In the genomic region with DNA sequence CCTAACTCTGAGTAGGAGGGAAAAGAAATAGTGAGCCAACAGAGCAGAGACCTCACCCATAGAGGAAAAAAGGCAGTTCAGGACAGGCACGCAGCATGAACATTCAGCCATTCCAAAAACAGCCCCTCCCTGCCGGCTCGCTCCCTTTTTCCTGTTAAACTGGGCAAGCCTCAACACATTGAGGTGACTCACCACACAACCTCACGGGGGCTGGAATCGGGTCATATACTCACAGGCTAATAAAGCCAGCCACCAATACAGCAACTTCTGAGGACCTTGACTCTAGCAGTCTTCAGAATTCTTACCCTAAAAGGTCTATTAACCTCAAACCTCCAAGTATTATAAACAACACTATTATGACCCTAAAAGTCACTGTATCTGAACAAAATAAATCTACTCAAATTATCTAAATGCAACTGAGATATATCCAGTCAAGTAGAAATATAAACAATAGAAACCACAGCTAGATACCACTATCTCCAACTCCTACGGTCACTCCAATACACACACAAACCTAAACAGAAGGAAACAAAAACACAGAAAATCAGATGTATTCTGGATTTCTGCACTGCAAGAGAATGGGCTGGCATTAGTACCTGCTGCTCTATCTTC, we compare ENCODE assay signal across 8 cellular contexts. TPM values are rescaled to one million over a fixed set of nuclear protein-coding genes. Genes with fewer than 3 reads are reported as not detected.
DNase-seq lines count a peak whose midpoint lies in the region; ATAC-seq and TF ChIP-seq lines count a peak whose summit lies in the region.
"Had no signal": no experiment of that assay in that cellular context is flagged by ENCODE, and none has a peak within 500 bp of the region (broad histone marks: within the 10 kb centered on the region; RNA-seq: fewer than 3 reads in every experiment).

No MANE protein-coding gene starts in this region.

- TF ChIP-seq CTCF in tibial nerve (IDR thresholded peaks at IDR 0.05) (no peak), GM10266 (IDR thresholded peaks at IDR 0.05; ENCODE audit: control insufficient read depth, insufficient read depth, low read depth, missing control alignments) (no peak)

- DNase-seq in LHCN-M2 (ENCODE audit: low read depth) (peak; percentile 90), brain pericyte (ENCODE audit: low read depth, low spot score) (peak; percentile 47), left lobe of liver (ENCODE audit: low spot score) (no peak), tibial nerve (ENCODE audit: low spot score in 2 of 2) (peak; percentile 65 to 78), T-helper 17 cell (no peak), GM10266 (ENCODE audit: extremely low spot score) (no peak)

- peak; percentile 36 for ATAC-seq in left lobe of liver
- ATAC-seq in GM21367 (IDR thresholded peaks at IDR 0.05; ENCODE audit: unreplicated experiment) = no peak
- ATAC-seq in T-helper 17 cell = no peak

- 12 to 18% methylated on average over 6 of the region's 6 CpGs for WGBS in tibial nerve, 2 donors

- H3K9me3 ChIP-seq in tibial nerve = no peaks in the 10 kb centered on the region
- H3K9me3 ChIP-seq in T-helper 17 cell (ENCODE audit: control insufficient read depth, low read length, poor library complexity, severe bottlenecking) = no peaks in the 10 kb centered on the region

- no peak overlapping the region for H3K27ac Mint-ChIP-seq in T-helper 17 cell

- H3K27ac ChIP-seq in tibial nerve = peak overlapping the region; percentile 60 to 99 (median 80)

- H3K27me3 ChIP-seq in tibial nerve = no peaks in the 10 kb centered on the region

- H3K4me3 Mint-ChIP-seq in T-helper 17 cell = no peak overlapping the region

- H3K4me3 ChIP-seq in tibial nerve = no peak overlapping the region

- peaks cover 0 to 40% (median 0%) of the 10 kb centered on the region in 3 donors for H3K36me3 ChIP-seq in tibial nerve

- TF ChIP-seq POLR2A in tibial nerve (IDR thresholded peaks at IDR 0.05) = peak in 1 of 2 donors; percentile 20

- TF ChIP-seq EP300 in tibial nerve (IDR thresholded peaks at IDR 0.05) = peak; percentile 9 to 76

- H3K36me3 Mint-ChIP-seq in T-helper 17 cell (ENCODE audit: low read depth) = peaks cover 4% of the 10 kb centered on the region

- H3K4me1 Mint-ChIP-seq in T-helper 17 cell = peaks cover 12% of the 10 kb centered on the region

- H3K4me1 ChIP-seq in tibial nerve = peaks cover 0 to 60% (median 36%) of the 10 kb centered on the region in 4 donors

- peaks cover 66% of the 10 kb centered on the region for H3K27me3 Mint-ChIP-seq in T-helper 17 cell

RNA-seq across cellular contexts. Expression of gene YBX3, which starts 6.3 kb away (rescaled TPM):
- 137 and 159 TPM in 2 replicates for total RNA-seq in LHCN-M2 (2014; rRNA removed)
- polyA plus RNA-seq in LHCN-M2 (2012) = 151 TPM
- total RNA-seq in left lobe of liver = 16.7 TPM
- 100 to 1,000 TPM; 264 to 714 (median 382) TPM for total RNA-seq in tibial nerve
- total RNA-seq in T-helper 17 cell = 10 to 100 TPM; 52.4 to 60.4 TPM

RNA-seq across cellular contexts. Expression of gene STYK1, which starts 43.0 kb away (rescaled TPM):
- 1.7 and 2.1 TPM in 2 replicates for total RNA-seq in LHCN-M2 (2014; rRNA removed)
- polyA plus RNA-seq in LHCN-M2 (2012) = 2.6 TPM
- total RNA-seq in left lobe of liver = not detected
- total RNA-seq in tibial nerve = under 1 TPM in 1 of 4 donors, not detected in 3; 0.44 TPM
- total RNA-seq in T-helper 17 cell = not detected
- total RNA-seq: SK-MEL-5 had no signal

Comparison
In these comparisons a context has a peak if more than half of its experiments do, and no peak if none do; other contexts are left out.
1. DNase-seq: peak in LHCN-M2 (single experiment), brain pericyte (single experiment) and tibial nerve (2 of 2); none in left lobe of liver (single experiment), T-helper 17 cell (0 of 3) and GM10266 (single experiment).